1 cellular context compared by ENCODE assay signal in genomic region chr19:3658004-3658822, GRCh38.
TF ChIP-seq lines count a peak whose summit lies in the region.

No MANE protein-coding gene starts in this region.

TF ChIP-seq in A549, 52 proteins besides CTCF, POLR2A, EP300 and RAD21:
- no peak for TF ChIP-seq JUNB (IDR thresholded peaks at IDR 0.05)
- TF ChIP-seq MAFK (IDR thresholded peaks at IDR 0.05; ENCODE audit: partially characterized antibody): peak; percentile 69
TF ChIP-seq in A549: peak in this region for 1.
